ENCODE assay signal across 8 cellular contexts in the genomic region with DNA sequence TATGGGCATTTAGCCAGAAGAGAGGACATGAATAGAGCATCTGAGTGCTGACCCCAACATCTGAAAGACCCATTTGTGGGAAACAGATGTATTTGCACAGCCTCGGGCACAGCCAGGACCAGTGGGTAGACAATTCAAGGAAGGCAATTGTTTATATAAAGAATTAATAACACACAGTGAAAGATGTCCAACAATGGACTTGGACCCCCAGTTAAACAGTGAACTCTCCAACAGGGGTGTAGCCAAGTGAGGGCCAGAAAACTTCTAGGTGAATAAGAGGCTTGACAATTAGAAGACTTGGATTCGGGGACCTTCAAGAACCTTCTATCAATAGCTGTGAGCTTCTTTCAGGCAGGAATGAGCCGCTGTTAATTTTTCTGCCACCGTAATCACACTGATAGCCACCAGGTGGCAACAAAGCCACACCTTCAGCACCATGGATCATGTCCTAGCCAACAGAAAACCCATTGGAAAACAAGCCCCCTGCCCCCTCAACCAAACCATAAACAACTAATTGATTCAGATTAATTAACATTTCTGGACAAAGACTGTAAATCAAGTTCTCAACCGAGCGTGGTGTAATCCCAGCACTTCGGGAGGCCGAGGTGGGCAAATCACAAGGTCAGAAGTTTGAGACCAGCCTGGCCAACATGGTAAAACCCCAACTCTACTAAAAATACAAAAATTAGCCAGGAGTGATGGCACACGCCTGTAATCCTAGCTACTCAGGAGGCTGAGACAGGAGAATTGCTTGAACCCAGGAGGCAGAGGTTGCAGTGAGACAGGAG. TPM values are rescaled to one million over a fixed set of nuclear protein-coding genes. Genes with fewer than 3 reads are reported as not detected.
A peak's percentile ranks its signal among the peaks of the same experiment; 100 is the strongest.
DNase-seq lines count a peak whose midpoint lies in the region; ATAC-seq and TF ChIP-seq lines count a peak whose summit lies in the region.

No MANE protein-coding gene starts in this region.

- CTCF ChIA-PET in CD8-positive, alpha-beta memory T cell (lab: Charles Lee) = interaction anchor here (0.6 to 1.7 kb wide), 6 partner anchors 18 to 631 kb away, joined by 3 to 6 read pairs (median 3); no protein-coding TSS in a partner anchor
- CTCF ChIA-PET in HEK293T (lab: Yijun Ruan, JAX) = interaction anchor here (0.6 to 1.0 kb wide), 6 partner anchors 8 to 741 kb away, joined by 3 to 5 read pairs (median 3); partner anchors contain the start of gene IFT52

- no peak for ATAC-seq in GM19395 (IDR thresholded peaks at IDR 0.05; ENCODE audit: unreplicated experiment)
- ATAC-seq in HG03439 (IDR thresholded peaks at IDR 0.05; ENCODE audit: unreplicated experiment) = no peak

- no peaks in the 10 kb centered on the region for H3K4me1 ChIP-seq in CD8-positive, alpha-beta memory T cell (ENCODE audit: insufficient read depth, low read length)

- peak; percentile 77 for TF ChIP-seq CTCF in neural crest cell (conservative IDR thresholded peaks at IDR 0.05)

- H3K27ac Mint-ChIP-seq in CD8-positive, alpha-beta memory T cell = peak overlapping the region in 2 of 8 donors; percentile 1 to 5
- no peak overlapping the region for H3K27ac Mint-ChIP-seq in activated T-cell treated with anti-CD3 and anti-CD28 coated beads, Interleukin-2, amount 50 U/mL, for 24 hours
- no peak overlapping the region for H3K27ac Mint-ChIP-seq in neural crest cell (ENCODE audit: unreplicated experiment)

- DNase-seq in CD8-positive, alpha-beta memory T cell = peak in 4 of 5 donors; percentile 20 to 53 (median 33)
- peak; percentile 67 for DNase-seq in HEK293T (ENCODE audit: extremely low spot score)
- peak; percentile 33 for DNase-seq in NOMO-1 treated with DMSO at 0.1 percent for 48 hours (lab: John Stamatoyannopoulos, UW; ENCODE audit: unreplicated experiment)
- peak; percentile 56 for DNase-seq in activated T-cell treated with anti-CD3 and anti-CD28 coated beads, Interleukin-2, amount 50 U/mL, for 24 hours
- peak; percentile 16 for DNase-seq in fibroblast of gingiva (ENCODE audit: low read depth)
- peak; percentile 40 for DNase-seq in neural crest cell (ENCODE audit: low read depth, low spot score)

- H3K4me3 ChIP-seq in CD8-positive, alpha-beta memory T cell (ENCODE audit: low read length) = no peak overlapping the region

- peak overlapping the region in 2 of 7 donors; percentile 12 to 26 for H3K4me3 Mint-ChIP-seq in CD8-positive, alpha-beta memory T cell
- H3K4me3 Mint-ChIP-seq in activated T-cell treated with anti-CD3 and anti-CD28 coated beads, Interleukin-2, amount 50 U/mL, for 24 hours = no peak overlapping the region
- H3K4me3 Mint-ChIP-seq in neural crest cell = peak overlapping the region; percentile 69

- no peaks in the 10 kb centered on the region for H3K27me3 ChIP-seq in CD8-positive, alpha-beta memory T cell (ENCODE audit: insufficient read depth, low read length, poor library complexity, severe bottlenecking)

- peaks cover 26 to 53% of the 10 kb centered on the region in 2 donors for H3K27me3 Mint-ChIP-seq in CD8-positive, alpha-beta memory T cell
- H3K27me3 Mint-ChIP-seq in activated T-cell treated with anti-CD3 and anti-CD28 coated beads, Interleukin-2, amount 50 U/mL, for 24 hours = peaks cover 47% of the 10 kb centered on the region
- peaks cover 22% of the 10 kb centered on the region for H3K27me3 Mint-ChIP-seq in neural crest cell (ENCODE audit: low read depth)

- no peak overlapping the region for H3K27ac ChIP-seq in CD8-positive, alpha-beta memory T cell (ENCODE audit: low read depth, low read length)

- no peaks in the 10 kb centered on the region for H3K36me3 ChIP-seq in CD8-positive, alpha-beta memory T cell (ENCODE audit: insufficient read depth, low read length)

- POLR2A ChIA-PET in CD8-positive, alpha-beta memory T cell (lab: Charles Lee) = no interaction called here
- POLR2A ChIA-PET in HEK293T (lab: Yijun Ruan, JAX) = interaction anchor here (1.0 to 2.7 kb wide), 2 partner anchors 9 to 20 kb away, joined by 3 to 12 read pairs; partner anchors contain the start of gene SRSF6

- no peaks in the 10 kb centered on the region for H3K9me3 Mint-ChIP-seq in CD8-positive, alpha-beta memory T cell
- no peaks in the 10 kb centered on the region for H3K9me3 Mint-ChIP-seq in activated T-cell treated with anti-CD3 and anti-CD28 coated beads, Interleukin-2, amount 50 U/mL, for 24 hours
- peaks cover 2% of the 10 kb centered on the region for H3K9me3 Mint-ChIP-seq in neural crest cell

- no peaks in the 10 kb centered on the region for H3K36me3 Mint-ChIP-seq in CD8-positive, alpha-beta memory T cell
- no peaks in the 10 kb centered on the region for H3K36me3 Mint-ChIP-seq in activated T-cell treated with anti-CD3 and anti-CD28 coated beads, Interleukin-2, amount 50 U/mL, for 24 hours (ENCODE audit: low read depth)
- no peaks in the 10 kb centered on the region for H3K36me3 Mint-ChIP-seq in neural crest cell (ENCODE audit: low read depth)

- H3K9me3 ChIP-seq in CD8-positive, alpha-beta memory T cell (ENCODE audit: low read length) = no peaks in the 10 kb centered on the region

- H3K4me1 Mint-ChIP-seq in CD8-positive, alpha-beta memory T cell = peaks cover 1 to 7% (median 7%) of the 10 kb centered on the region in 3 donors
- peaks cover 3% of the 10 kb centered on the region for H3K4me1 Mint-ChIP-seq in activated T-cell treated with anti-CD3 and anti-CD28 coated beads, Interleukin-2, amount 50 U/mL, for 24 hours (ENCODE audit: low read depth)
- no peaks in the 10 kb centered on the region for H3K4me1 Mint-ChIP-seq in neural crest cell

TF ChIP-seq in HEK293T, 16 proteins besides CTCF, POLR2A, EP300 and RAD21:
- TF ChIP-seq NFRKB (IDR thresholded peaks at IDR 0.05) = no peak
- no peak for TF ChIP-seq ARNT (IDR thresholded peaks at IDR 0.05)
- TF ChIP-seq SP1 (IDR thresholded peaks at IDR 0.05) = no peak
- no peak for TF ChIP-seq ELF4 (IDR thresholded peaks at IDR 0.05)
- TF ChIP-seq SUZ12 (IDR thresholded peaks at IDR 0.05) = no peak
- TF ChIP-seq FOXK2 (IDR thresholded peaks at IDR 0.05) = no peak
- TF ChIP-seq L3MBTL2 (conservative IDR thresholded peaks at IDR 0.05) = no peak
- TF ChIP-seq CTBP1 (IDR thresholded peaks at IDR 0.05; ENCODE audit: borderline replicate concordance) = no peak
- no peak for TF ChIP-seq FOXM1 (IDR thresholded peaks at IDR 0.05; ENCODE audit: borderline replicate concordance)
- TF ChIP-seq LEF1 (IDR thresholded peaks at IDR 0.05; ENCODE audit: borderline replicate concordance) = no peak
- TF ChIP-seq BHLHE40 (IDR thresholded peaks at IDR 0.05; ENCODE audit: borderline replicate concordance) = no peak
- no peak for TF ChIP-seq PKNOX1 (IDR thresholded peaks at IDR 0.05)
- no peak for TF ChIP-seq TARDBP (IDR thresholded peaks at IDR 0.05)
- no peak for TF ChIP-seq HDGF (IDR thresholded peaks at IDR 0.05; ENCODE audit: borderline replicate concordance)
- TF ChIP-seq ZNF384 (IDR thresholded peaks at IDR 0.05) = no peak
- no peak for TF ChIP-seq FOXA1 (IDR thresholded peaks at IDR 0.05)
TF ChIP-seq in HEK293T: peak in this region for 0.

RNA-seq across cellular contexts. Expression of gene SRSF6, which starts 8.8 kb away (rescaled TPM):
- 100 to 1,000 TPM; 203 to 207 TPM for total RNA-seq in CD8-positive, alpha-beta memory T cell
- polyA plus RNA-seq in CD8-positive, alpha-beta memory T cell = 40.3 TPM
- total RNA-seq in neural crest cell = 278 and 284 TPM in 2 replicates

RNA-seq across cellular contexts. Expression of gene L3MBTL1, which starts 58.6 kb away (rescaled TPM):
- total RNA-seq in CD8-positive, alpha-beta memory T cell = 1 to 10 TPM; 4.6 to 5.2 TPM
- polyA plus RNA-seq in CD8-positive, alpha-beta memory T cell = 1.8 TPM
- 20.3 and 22.4 TPM in 2 replicates for total RNA-seq in neural crest cell

Comparison
In these comparisons a context has a peak if more than half of its experiments do, and no peak if none do; other contexts are left out.
1. DNase-seq: peak in every context shown above with its lines; median percentile 67 in HEK293T; 56 in activated T-cell treated with anti-CD3 and anti-CD28 coated beads, Interleukin-2, amount 50 U/mL, for 24 hours; 40 in neural crest cell; 33 in CD8-positive, alpha-beta memory T cell; 33 in NOMO-1 treated with DMSO at 0.1 percent for 48 hours; 16 in fibroblast of gingiva.